ENCODE assay signal across 8 cellular contexts in the genomic region with DNA sequence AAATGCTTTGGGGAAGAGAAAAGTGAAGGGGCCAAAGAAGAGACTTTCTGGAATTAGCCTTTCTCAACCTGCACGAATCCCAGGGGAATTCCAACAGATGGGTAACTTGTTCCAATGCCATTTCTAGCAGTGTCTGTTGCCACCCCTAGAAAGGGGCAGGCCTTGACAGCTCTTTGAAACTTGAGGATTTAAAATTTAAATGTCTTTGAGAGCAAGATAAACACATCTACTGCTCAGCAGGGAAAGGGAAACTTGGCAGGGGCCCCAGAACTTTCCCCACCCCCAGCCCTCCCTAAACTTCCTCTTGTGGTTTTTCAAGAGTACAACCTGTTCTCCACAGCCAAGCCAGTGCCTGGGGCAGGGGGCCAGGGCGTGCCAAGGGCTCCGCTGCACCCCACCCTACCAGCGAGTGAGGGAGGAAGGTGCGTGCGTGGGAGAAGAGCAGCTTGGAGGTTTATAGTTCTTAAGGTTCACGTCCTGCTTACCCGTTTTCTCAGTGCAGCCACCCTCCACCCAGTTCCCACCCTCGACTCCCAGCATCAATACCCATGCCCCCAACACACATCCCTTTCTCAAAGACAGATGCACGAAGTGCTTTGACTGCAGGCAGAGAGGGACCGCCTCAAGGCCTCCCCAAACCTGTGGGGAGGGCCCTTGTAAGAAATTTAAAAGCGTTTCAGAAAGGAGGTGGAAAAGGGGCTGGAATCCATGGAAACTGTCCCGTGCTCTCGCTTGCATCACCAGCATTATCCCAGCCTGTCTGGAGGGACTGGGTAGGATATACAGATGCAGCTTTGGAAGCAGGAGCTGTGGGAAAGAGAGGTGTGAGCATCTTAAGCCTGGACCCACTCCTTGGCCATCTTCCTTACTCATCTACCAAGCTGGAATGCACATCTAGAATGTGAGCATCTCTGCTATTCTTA. TPM values are rescaled to one million over a fixed set of nuclear protein-coding genes. Genes with fewer than 3 reads are reported as not detected.
DNase-seq lines count a peak whose midpoint lies in the region; ATAC-seq, FAIRE-seq and TF ChIP-seq lines count a peak whose summit lies in the region.

No MANE protein-coding gene starts in this region.

- ATAC-seq in body of pancreas (peak; percentile 62), GM19351 (IDR thresholded peaks at IDR 0.05; ENCODE audit: unreplicated experiment) (no peak)

- DNase-seq in DMS79 (lab: John Stamatoyannopoulos, UW) (peak; percentile 89), MV-4-11 (lab: John Stamatoyannopoulos, UW) (peak; percentile 75), T1000 (lab: John Stamatoyannopoulos, UW) (peak; percentile 68), body of pancreas (peak; percentile 92 to 97 (median 95)), iPS-NIHi11 (ENCODE audit: low spot score) (peak; percentile 62), small intestine (peak; percentile 89), cortex of kidney (lab: John Stamatoyannopoulos, UW) (no peak)

- TF ChIP-seq POLR2A in body of pancreas (IDR thresholded peaks at IDR 0.05) = peak in 2 of 3 donors; percentile 20 to 57

- peaks cover 57% of the 10 kb centered on the region for H3K4me1 ChIP-seq in body of pancreas
- peaks cover 4 to 18% of the 10 kb centered on the region in 2 donors for H3K4me1 ChIP-seq in small intestine (ENCODE audit: control insufficient read depth in 2 of 2, insufficient read depth in 1 of 2, low read depth in 1 of 2, low read length in 1 of 2)

- H3K27me3 ChIP-seq in body of pancreas (no peaks in the 10 kb centered on the region), small intestine (ENCODE audit: control insufficient read depth in 2 of 2, insufficient read depth in 2 of 2, low read length in 2 of 2) (no peaks in the 10 kb centered on the region)

- no peaks in the 10 kb centered on the region for H3K36me3 ChIP-seq in body of pancreas (replicated peaks in 1 of 2; ENCODE audit: insufficient read depth in 1 of 2, low read depth in 2 of 2)
- peaks cover 0 to 4% of the 10 kb centered on the region in 2 donors for H3K36me3 ChIP-seq in small intestine (ENCODE audit: control insufficient read depth in 2 of 2, insufficient read depth in 2 of 2, low read length in 2 of 2)

- 7% methylated on average over 11 to 14 of the region's 14 CpGs for WGBS in body of pancreas, 2 donors
- 3 to 9% (median 9%) methylated on average over 14 of the region's 14 CpGs for WGBS in small intestine, 3 donors

- no peaks in the 10 kb centered on the region for H3K9me3 ChIP-seq in body of pancreas
- no peaks in the 10 kb centered on the region for H3K9me3 ChIP-seq in small intestine (ENCODE audit: control insufficient read depth, low read depth)

- H3K4me3 ChIP-seq in body of pancreas = no peak overlapping the region
- peak overlapping the region; percentile 32 to 42 for H3K4me3 ChIP-seq in small intestine (ENCODE audit: low read depth in 1 of 2, low read length in 2 of 2)

- no peak for FAIRE-seq in small intestine (lab: Jason Lieb, UNC)

- TF ChIP-seq CTCF in body of pancreas (IDR thresholded peaks at IDR 0.05) = peak in 1 of 7 experiments; percentile 1

- H3K27ac ChIP-seq in body of pancreas (peak overlapping the region; percentile 68 to 96 (median 82)), small intestine (ENCODE audit: low read depth in 1 of 2, low read length in 1 of 2) (peak overlapping the region; percentile 66 to 88)

- intact Hi-C loops in body of pancreas (cut with DNase I) = no loop called here

RNA-seq across cellular contexts. Expression of a gene that starts 4.5 kb away (rescaled TPM):
- total RNA-seq in body of pancreas = 10 to 100 TPM in 1 of 2 donors, 1 to 10 TPM in 1; 7.6 to 18.2 TPM
- polyA plus RNA-seq in small intestine = 10 to 100 TPM in 1 of 3 donors, 1 to 10 TPM in 2; 6.7 to 14.4 (median 7.3) TPM

Comparison
In these comparisons a context has a peak if more than half of its experiments do, and no peak if none do; other contexts are left out.
1. H3K4me3 ChIP-seq: peak in small intestine (2 of 2); none in body of pancreas (0 of 2).